7 cellular contexts compared by ENCODE assay signal in genomic region chr12:100692502-100692901, GRCh38.
"Had no signal": no experiment of that assay in that cellular context is flagged by ENCODE, and none has a peak within 500 bp of the region (broad histone marks: within the 10 kb centered on the region; RNA-seq: fewer than 3 reads in every experiment).

No MANE protein-coding gene starts in this region.

- H3K36me3 Mint-ChIP-seq: IgD-negative memory B cell had no signal

- H3K27ac ChIP-seq: HL-60 had no signal

- DNase-seq: IMR-90, KBM-7, KG1 had no signal

- H3K4me3 ChIP-seq: K562 had no signal

- H3K4me3 Mint-ChIP-seq: IgD-negative memory B cell had no signal

- ATAC-seq: HepG2, K562 had no signal

- H3K27ac Mint-ChIP-seq: IgD-negative memory B cell had no signal

- H3K4me1 Mint-ChIP-seq: IgD-negative memory B cell had no signal
